In genomic region chr9:42357604-42358373, GRCh38 we compare ENCODE assay signal across 8 cellular contexts.
DNase-seq lines count a peak whose midpoint lies in the region; ATAC-seq, FAIRE-seq and TF ChIP-seq lines count a peak whose summit lies in the region.
"Not testable (repeated sequence)": the region's sequence is repeated elsewhere in the genome, so short reads cannot be mapped to it uniquely, and the experiment has no call there.

No MANE protein-coding gene starts in this region.

- H3K4me3 Mint-ChIP-seq in CD4-positive, alpha-beta T cell, result peak overlapping the region; percentile 31
- H3K4me3 Mint-ChIP-seq in T-cell, result peak overlapping the region in 2 of 3 donors; percentile 32 to 48
- peak overlapping the region; percentile 70 for H3K4me3 Mint-ChIP-seq in astrocyte (ENCODE audit: unreplicated experiment)
- peak overlapping the region; percentile 69 for H3K4me3 Mint-ChIP-seq in glutamatergic neuron (ENCODE audit: unreplicated experiment)
- peak overlapping the region; percentile 77 for H3K4me3 Mint-ChIP-seq in type B pancreatic cell

- H3K27ac ChIP-seq in CD4-positive, alpha-beta T cell (ENCODE audit: low read depth, low read length); HL-60 (replicated peaks); astrocyte (ENCODE audit: low read depth, low read length); neuronal stem cell (replicated peaks; ENCODE audit: low read length): not testable (repeated sequence)

- H3K14ac ChIP-seq in neuronal stem cell (ENCODE audit: low read length), result not testable (repeated sequence)

- H3K9ac ChIP-seq in astrocyte (ENCODE audit: low read length); neuronal stem cell (ENCODE audit: low read depth, low read length, poor library complexity): not testable (repeated sequence)

- not testable (repeated sequence) for H4K91ac ChIP-seq in neuronal stem cell (ENCODE audit: low read depth, low read length, poor library complexity)

- no CpG with 5 or more reads among the region's 40 CpGs for WGBS in neuronal stem cell (ENCODE audit: extremely low coverage in 2 of 2, insufficient read length in 2 of 2, insufficient replicate concordance in 1 of 2), 2 donors

- not testable (repeated sequence) for H3K9me3 Mint-ChIP-seq in CD4-positive, alpha-beta T cell; T-cell; astrocyte (ENCODE audit: unreplicated experiment); glutamatergic neuron (ENCODE audit: unreplicated experiment); type B pancreatic cell

- not testable (repeated sequence) for H3K4me1 ChIP-seq in astrocyte (ENCODE audit: insufficient read depth, low read length); neuronal stem cell (ENCODE audit: control insufficient read depth in 2 of 2, insufficient read depth in 1 of 2, low read depth in 1 of 2, low read length in 2 of 2)

- H3K36me3 Mint-ChIP-seq in CD4-positive, alpha-beta T cell (ENCODE audit: low read depth); T-cell; astrocyte (ENCODE audit: low read depth, unreplicated experiment); glutamatergic neuron (ENCODE audit: unreplicated experiment); type B pancreatic cell: not testable (repeated sequence)

- not testable (repeated sequence) for H3K79me2 ChIP-seq in astrocyte (ENCODE audit: insufficient read depth, low read length)

- not testable (repeated sequence) for H3K23ac ChIP-seq in neuronal stem cell (ENCODE audit: low read depth, low read length, poor library complexity)

- POLR2A ChIA-PET in CD4-positive, alpha-beta T cell (lab: Charles Lee); T-cell (lab: Charles Lee): not testable (repeated sequence)

- H3K27me3 Mint-ChIP-seq in CD4-positive, alpha-beta T cell, result peaks cover 22% of the 10 kb centered on the region
- H3K27me3 Mint-ChIP-seq in T-cell (peaks cover 5 to 17% of the 10 kb centered on the region in 2 donors), astrocyte (ENCODE audit: low read depth, unreplicated experiment) (peaks cover 14% of the 10 kb centered on the region), type B pancreatic cell (peaks cover 34% of the 10 kb centered on the region)
- not testable (repeated sequence) for H3K27me3 Mint-ChIP-seq in glutamatergic neuron (ENCODE audit: unreplicated experiment)

- CTCF ChIA-PET in CD4-positive, alpha-beta T cell (lab: Charles Lee); T-cell (lab: Charles Lee): not testable (repeated sequence)

- H3K79me1 ChIP-seq in neuronal stem cell (ENCODE audit: low read depth, low read length), result not testable (repeated sequence)

- H2BK120ac ChIP-seq in neuronal stem cell (ENCODE audit: low read depth, low read length), result not testable (repeated sequence)

- H3K27ac Mint-ChIP-seq in CD4-positive, alpha-beta T cell; T-cell; astrocyte (ENCODE audit: unreplicated experiment); type B pancreatic cell: not testable (repeated sequence)
- H3K27ac Mint-ChIP-seq in glutamatergic neuron (ENCODE audit: unreplicated experiment), result peak overlapping the region; percentile 20

- H3K27me3 ChIP-seq in CD4-positive, alpha-beta T cell (ENCODE audit: control insufficient read depth, insufficient read depth, low read length); HL-60 (ENCODE audit: insufficient read depth, poor library complexity, severe bottlenecking); astrocyte (ENCODE audit: insufficient read depth, low read length); neuronal stem cell (ENCODE audit: control insufficient read depth in 3 of 3, insufficient read depth in 3 of 3, low read depth in 1 of 3, low read length in 3 of 3): not testable (repeated sequence)

- H2AFZ ChIP-seq in astrocyte (ENCODE audit: low read depth, low read length); neuronal stem cell (ENCODE audit: low read length): not testable (repeated sequence)

- H3K4ac ChIP-seq in neuronal stem cell (ENCODE audit: low read length), result not testable (repeated sequence)

- not testable (repeated sequence) for H2BK15ac ChIP-seq in neuronal stem cell (ENCODE audit: low read length)

- H3K4me1 Mint-ChIP-seq in CD4-positive, alpha-beta T cell (ENCODE audit: low read depth); T-cell; astrocyte (ENCODE audit: low read depth, unreplicated experiment); type B pancreatic cell (ENCODE audit: unreplicated experiment): not testable (repeated sequence)
- H3K4me1 Mint-ChIP-seq in glutamatergic neuron (ENCODE audit: low read depth, unreplicated experiment), result peaks cover 27% of the 10 kb centered on the region

- not testable (repeated sequence) for DNase-seq in CD4-positive, alpha-beta T cell; T-cell; astrocyte (ENCODE audit: low read depth); glutamatergic neuron; neuronal stem cell (ENCODE audit: low spot score); type B pancreatic cell (ENCODE audit: extremely low spot score, unreplicated experiment)
- DNase-seq in HL-60 (ENCODE audit: low read depth in 1 of 2, low spot score in 1 of 2) (peak in 1 of 2 experiments; percentile 47), left kidney (ENCODE audit: low read depth, low spot score) (peak; percentile 8)

- H2AK5ac ChIP-seq in neuronal stem cell (ENCODE audit: low read depth, low read length), result not testable (repeated sequence)

- H2BK12ac ChIP-seq in neuronal stem cell (ENCODE audit: low read length), result not testable (repeated sequence)

- intact Hi-C loops in CD4-positive, alpha-beta T cell (cut with DNase I, micrococcal nuclease), result not testable (repeated sequence)

- H3K4me2 ChIP-seq in astrocyte (ENCODE audit: low read length), result peak overlapping the region; percentile 33
- peak overlapping the region; percentile 43 for H3K4me2 ChIP-seq in neuronal stem cell (ENCODE audit: insufficient read depth, low read length, poor library complexity, severe bottlenecking)

- not testable (repeated sequence) for H3K9me3 ChIP-seq in CD4-positive, alpha-beta T cell (ENCODE audit: control insufficient read depth, low read length); astrocyte (ENCODE audit: insufficient read depth, low read depth, low read length); neuronal stem cell (replicated peaks in 1 of 2; ENCODE audit: control insufficient read depth in 2 of 2, insufficient read depth in 1 of 2, low read depth in 1 of 2, low read length in 2 of 2)

- not testable (repeated sequence) for H3K18ac ChIP-seq in neuronal stem cell (ENCODE audit: low read length)

- not testable (repeated sequence) for H4K8ac ChIP-seq in neuronal stem cell (ENCODE audit: low read depth, low read length)

- H4K20me1 ChIP-seq in astrocyte (ENCODE audit: insufficient read depth, low read length), result not testable (repeated sequence)

- not testable (repeated sequence) for ATAC-seq in CD4-positive, alpha-beta T cell (ENCODE audit: poor library complexity); T-cell (replicated peaks in 1 of 4)

- not testable (repeated sequence) for H3K36me3 ChIP-seq in astrocyte (ENCODE audit: insufficient read depth, low read length); neuronal stem cell (replicated peaks in 1 of 2; ENCODE audit: control insufficient read depth in 2 of 2, insufficient read depth in 2 of 2, low read length in 2 of 2)

- not testable (repeated sequence) for TF ChIP-seq CTCF in CD4-positive, alpha-beta T cell (IDR thresholded peaks at IDR 0.05); HL-60 (IDR thresholded peaks at IDR 0.05; ENCODE audit: insufficient read depth, low read length); astrocyte (IDR thresholded peaks at IDR 0.05; ENCODE audit: insufficient read depth, low read depth, low read length); glutamatergic neuron (IDR thresholded peaks at IDR 0.05; ENCODE audit: partially characterized antibody, unreplicated experiment); type B pancreatic cell (conservative IDR thresholded peaks at IDR 0.05)

- peak overlapping the region; percentile 14 for H3K4me3 ChIP-seq in HL-60 (replicated peaks; ENCODE audit: insufficient read depth, low read length)
- not testable (repeated sequence) for H3K4me3 ChIP-seq in astrocyte (ENCODE audit: insufficient read depth, low read depth, low read length); neuronal stem cell (ENCODE audit: low read length in 2 of 2)

- H2BK5ac ChIP-seq in neuronal stem cell (ENCODE audit: low read length), result not testable (repeated sequence)

- not testable (repeated sequence) for FAIRE-seq in astrocyte (lab: Jason Lieb, UNC)
